22 cellular contexts compared by ENCODE assay signal in the genomic region with DNA sequence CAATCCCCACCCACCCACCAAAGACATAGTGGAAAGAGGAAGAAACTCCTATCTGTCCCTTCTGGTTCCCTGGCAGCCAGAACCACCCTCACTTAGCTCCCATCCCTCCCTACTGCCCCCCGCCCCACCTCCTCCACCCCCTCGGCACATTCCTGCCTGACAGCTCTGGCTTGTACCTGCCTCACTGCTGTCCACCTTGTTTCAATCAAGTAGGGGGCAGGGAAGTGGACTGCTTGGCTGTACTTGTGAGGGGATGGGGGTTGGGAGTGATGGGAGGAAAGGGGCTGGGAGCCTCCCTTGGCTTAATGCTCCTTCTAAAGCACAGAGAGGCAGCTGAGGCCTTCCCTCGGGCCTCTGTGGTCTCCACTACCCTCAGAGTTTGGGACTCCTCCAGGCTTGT. TPM values are rescaled to one million over a fixed set of nuclear protein-coding genes. Genes with fewer than 3 reads are reported as not detected.
DNase-seq lines count a peak whose midpoint lies in the region; FAIRE-seq and TF ChIP-seq lines count a peak whose summit lies in the region.
"Had no signal": no experiment of that assay in that cellular context is flagged by ENCODE, and none has a peak within 500 bp of the region (broad histone marks: within the 10 kb centered on the region; RNA-seq: fewer than 3 reads in every experiment).

No MANE protein-coding gene starts in this region.

- H3K27me3 ChIP-seq in Loucy (ENCODE audit: insufficient read depth, low read length, poor library complexity, severe bottlenecking): no peaks in the 10 kb centered on the region
- H3K27me3 ChIP-seq in left ventricle myocardium inferior (ENCODE audit: low read depth): no peaks in the 10 kb centered on the region
- H3K27me3 ChIP-seq in neural progenitor cell: no peaks in the 10 kb centered on the region

- H3K9me3 ChIP-seq in Loucy (ENCODE audit: insufficient read depth, low read depth, low read length) (no peaks in the 10 kb centered on the region), left ventricle myocardium inferior (replicated peaks) (no peaks in the 10 kb centered on the region), neural progenitor cell (ENCODE audit: low read depth) (no peaks in the 10 kb centered on the region)

- H3K4me1 Mint-ChIP-seq in neural progenitor cell (peaks cover 31% of the 10 kb centered on the region), type B pancreatic cell (ENCODE audit: unreplicated experiment) (peaks cover 34% of the 10 kb centered on the region)
- H3K4me1 Mint-ChIP-seq: B cell had no signal

- H4K20me1 ChIP-seq in Loucy (ENCODE audit: insufficient read depth, low read length, poor library complexity, severe bottlenecking): no peaks in the 10 kb centered on the region
- peaks cover 58% of the 10 kb centered on the region for H4K20me1 ChIP-seq in neural progenitor cell (ENCODE audit: low read depth)

- no peak overlapping the region for H2AFZ ChIP-seq in Loucy (ENCODE audit: low read length)
- H2AFZ ChIP-seq in neural progenitor cell (replicated peaks): no peak overlapping the region

- intact Hi-C loops in left ventricle myocardium inferior (cut with micrococcal nuclease): no loop called here

- H3K9me2 ChIP-seq in Loucy (replicated peaks; ENCODE audit: low read depth, low read length): no peaks in the 10 kb centered on the region

- H3K27me3 Mint-ChIP-seq in neural progenitor cell (ENCODE audit: insufficient read depth, low read depth) (peaks cover 3% of the 10 kb centered on the region), type B pancreatic cell (no peaks in the 10 kb centered on the region)
- H3K27me3 Mint-ChIP-seq: B cell had no signal

- H3K4me1 ChIP-seq in Loucy (ENCODE audit: insufficient read depth, low read length, poor library complexity, severe bottlenecking) (peaks cover 32% of the 10 kb centered on the region), left ventricle myocardium inferior (peaks cover 48% of the 10 kb centered on the region), neural progenitor cell (peaks cover 26% of the 10 kb centered on the region)

- no peak for DNase-seq in left ventricle myocardium inferior
- no peak for DNase-seq in neural progenitor cell (ENCODE audit: low spot score)
- no peak for DNase-seq in type B pancreatic cell (ENCODE audit: extremely low spot score, unreplicated experiment)
- DNase-seq in ureter (ENCODE audit: low spot score): no peak
- no peak for DNase-seq in RCC 7860 (ENCODE audit: low spot score)
- no peak for DNase-seq in central memory CD4-positive, alpha-beta T cell
- DNase-seq: CD8-positive, alpha-beta T cell; DMS79 treated with DMSO at 0.1 percent for 48 hours; HFFc6; KG1; NCI-H1092; NCI-H2081 treated with DMSO at 0.1 percent for 48 hours; NCI-H510A; NCI-H774 had no signal

- H3K4me3 ChIP-seq in Loucy (ENCODE audit: low read length, poor library complexity, severe bottlenecking) (no peak overlapping the region), left ventricle myocardium inferior (no peak overlapping the region), neural progenitor cell (no peak overlapping the region)
- H3K4me3 ChIP-seq: GM12878 had no signal

- no peak for TF ChIP-seq CTCF in Loucy (conservative IDR thresholded peaks at IDR 0.05; ENCODE audit: low read length)
- no peak for TF ChIP-seq CTCF in left ventricle myocardium inferior (IDR thresholded peaks at IDR 0.05; ENCODE audit: borderline replicate concordance)
- no peak for TF ChIP-seq CTCF in neural progenitor cell (IDR thresholded peaks at IDR 0.05)
- no peak for TF ChIP-seq CTCF in type B pancreatic cell (conservative IDR thresholded peaks at IDR 0.05)

- H3K9ac ChIP-seq in Loucy (ENCODE audit: low read depth, low read length, poor library complexity, severe bottlenecking) (no peak overlapping the region), neural progenitor cell (no peak overlapping the region)

- no peaks in the 10 kb centered on the region for H3K79me2 ChIP-seq in Loucy (ENCODE audit: insufficient read depth, low read length)
- no peaks in the 10 kb centered on the region for H3K79me2 ChIP-seq in neural progenitor cell (ENCODE audit: low read depth)

- H3K36me3 Mint-ChIP-seq in neural progenitor cell (peaks cover 41% of the 10 kb centered on the region), type B pancreatic cell (peaks cover 37% of the 10 kb centered on the region)

- H3K27ac ChIP-seq in left ventricle myocardium inferior (replicated peaks): peak overlapping the region; percentile 78
- no peak overlapping the region for H3K27ac ChIP-seq in neural progenitor cell

- peak overlapping the region; percentile 70 for H3K4me2 ChIP-seq in Loucy (ENCODE audit: low read depth, low read length, poor library complexity, severe bottlenecking)
- peak overlapping the region; percentile 53 for H3K4me2 ChIP-seq in neural progenitor cell

- H3K9me3 Mint-ChIP-seq in neural progenitor cell: peaks cover 3% of the 10 kb centered on the region
- no peaks in the 10 kb centered on the region for H3K9me3 Mint-ChIP-seq in type B pancreatic cell
- H3K9me3 Mint-ChIP-seq: CD8-positive, alpha-beta T cell had no signal

- H3K4me3 Mint-ChIP-seq in neural progenitor cell (no peak overlapping the region), type B pancreatic cell (peak overlapping the region; percentile 44)
- H3K4me3 Mint-ChIP-seq: B cell; CD8-positive, alpha-beta T cell; HFFc6 had no signal

- H3K36me3 ChIP-seq in Loucy (ENCODE audit: insufficient read depth, low read length): no peaks in the 10 kb centered on the region
- peaks cover 8% of the 10 kb centered on the region for H3K36me3 ChIP-seq in left ventricle myocardium inferior
- no peaks in the 10 kb centered on the region for H3K36me3 ChIP-seq in neural progenitor cell

- H3K27ac Mint-ChIP-seq in neural progenitor cell (no peak overlapping the region), type B pancreatic cell (peak overlapping the region; percentile 68)
- H3K27ac Mint-ChIP-seq: B cell; CD8-positive, alpha-beta T cell; HFFc6 had no signal

- FAIRE-seq in RCC 7860 (lab: Jason Lieb, UNC): no peak
- FAIRE-seq: D721Med, G401.6, GM12878, GM18507, H54, HepG2 had no signal

- H3F3A ChIP-seq in Loucy (ENCODE audit: low read depth): no peaks in the 10 kb centered on the region
- H3F3A ChIP-seq in neural progenitor cell (ENCODE audit: low read depth): peaks cover 8% of the 10 kb centered on the region

RNA-seq across cellular contexts. Expression of a gene that starts 22.1 kb away (rescaled TPM):
- total RNA-seq in left ventricle myocardium inferior: 38.7 TPM
- total RNA-seq in neural progenitor cell (ENCODE audit: low replicate concordance): 14.8 and 27.0 TPM in 2 replicates
- 25.3 and 37.3 TPM in 2 replicates for total RNA-seq in type B pancreatic cell (ENCODE audit: low replicate concordance)
- total RNA-seq in ureter: 53.4 TPM

RNA-seq across cellular contexts. Expression of a gene that starts 23.7 kb away (rescaled TPM):
- total RNA-seq in left ventricle myocardium inferior (8.8 TPM), neural progenitor cell (ENCODE audit: low replicate concordance) (9.0 and 11.4 TPM in 2 replicates), type B pancreatic cell (ENCODE audit: low replicate concordance) (14.7 and 14.9 TPM in 2 replicates), ureter (10.0 TPM)
- total RNA-seq: B cell; CD8-positive, alpha-beta T cell; HepG2 had no signal
